16 cellular contexts compared by ENCODE assay signal in genomic region chr12:31752450-31752849, GRCh38. TPM values are rescaled to one million over a fixed set of nuclear protein-coding genes. Genes with fewer than 3 reads are reported as not detected.
DNase-seq lines count a peak whose midpoint lies in the region; ATAC-seq and TF ChIP-seq lines count a peak whose summit lies in the region.
"Had no signal": no experiment of that assay in that cellular context is flagged by ENCODE, and none has a peak within 500 bp of the region (broad histone marks: within the 10 kb centered on the region; RNA-seq: fewer than 3 reads in every experiment).

No MANE protein-coding gene starts in this region.

- H3K9ac ChIP-seq in MM.1S (ENCODE audit: low read length), result peak overlapping the region; percentile 30; the same call in 1 of the 2 replicates

- no peaks in the 10 kb centered on the region for H4K20me1 ChIP-seq in MM.1S (ENCODE audit: insufficient read depth, low read length)
- no peaks in the 10 kb centered on the region for H4K20me1 ChIP-seq in osteoblast (ENCODE audit: insufficient read depth, low read length)

- no peaks in the 10 kb centered on the region for H3K36me3 Mint-ChIP-seq in activated T-helper 17 cell treated with anti-CD3 and anti-CD28 coated beads, Interleukin-2, amount 50 U/mL, for 72 hours (ENCODE audit: low read depth)
- H3K36me3 Mint-ChIP-seq in natural killer cell, result no peaks in the 10 kb centered on the region

- DNase-seq in DMS53 treated with DMSO at 0.1 percent for 48 hours (lab: John Stamatoyannopoulos, UW; ENCODE audit: unreplicated experiment) (peak; percentile 55), MM.1S (peak; percentile 82), osteoblast (ENCODE audit: insufficient read length, low spot score, missing footprints) (peak; percentile 11), NCI-H1417 treated with DMSO at 0.1 percent for 48 hours (lab: John Stamatoyannopoulos, UW) (no peak), natural killer cell (no peak), ovary (no peak)
- DNase-seq: Caco-2, endodermal cell, NCI-H187, T-helper 1 cell had no signal

- H2AFZ ChIP-seq in MM.1S (ENCODE audit: low read length) (peak overlapping the region; percentile 68), osteoblast (ENCODE audit: low read length) (no peak overlapping the region)

- TF ChIP-seq CTCF in MM.1S (IDR thresholded peaks at IDR 0.05; ENCODE audit: low read length), result no peak
- TF ChIP-seq CTCF in osteoblast (IDR thresholded peaks at IDR 0.05; ENCODE audit: extremely low read depth, low read depth, low read length), result no peak
- no peak for TF ChIP-seq CTCF in natural killer cell (IDR thresholded peaks at IDR 0.05)
- no peak for TF ChIP-seq CTCF in ovary (IDR thresholded peaks at IDR 0.05)

- peaks cover 38% of the 10 kb centered on the region for H3K4me1 ChIP-seq in MM.1S (ENCODE audit: low read length)
- peaks cover 8% of the 10 kb centered on the region for H3K4me1 ChIP-seq in osteoblast (ENCODE audit: insufficient read depth, low read length)
- peaks cover 2% of the 10 kb centered on the region for H3K4me1 ChIP-seq in ovary (ENCODE audit: insufficient read depth)

- H3K27me3 ChIP-seq in MM.1S (replicated peaks; ENCODE audit: insufficient read depth, low read length) (no peaks in the 10 kb centered on the region), osteoblast (ENCODE audit: insufficient read depth, low read length) (no peaks in the 10 kb centered on the region), ovary (no peaks in the 10 kb centered on the region)
- H3K27me3 ChIP-seq: body of pancreas, suprapubic skin had no signal

- H3K4me2 ChIP-seq in MM.1S (ENCODE audit: low read depth, low read length) (peak overlapping the region; percentile 56), osteoblast (ENCODE audit: insufficient read depth, low read length) (no peak overlapping the region)
- H3K4me2 ChIP-seq: smooth muscle cell had no signal

- no peak for TF ChIP-seq POLR2A in ovary (IDR thresholded peaks at IDR 0.05)

- no peaks in the 10 kb centered on the region for H3K27me3 Mint-ChIP-seq in activated T-helper 17 cell treated with anti-CD3 and anti-CD28 coated beads, Interleukin-2, amount 50 U/mL, for 72 hours
- no peaks in the 10 kb centered on the region for H3K27me3 Mint-ChIP-seq in natural killer cell (ENCODE audit: low read depth in 2 of 2)

- no peak overlapping the region for H3K4me3 Mint-ChIP-seq in activated T-helper 17 cell treated with anti-CD3 and anti-CD28 coated beads, Interleukin-2, amount 50 U/mL, for 72 hours
- H3K4me3 Mint-ChIP-seq in natural killer cell, result no peak overlapping the region
- H3K4me3 Mint-ChIP-seq: activated T-helper 1 cell treated with anti-CD3 and anti-CD28 coated beads, Interleukin-12 subunit alpha, Interleukin-12 subunit beta, Interleukin-2, Interleukin-4 antibody, amounts not matched to agents 30 ng/mL and 10 ng/mL and 1 ng/mL, durations not matched to agents 14 hours and 24 hours and 36 hours; endodermal cell; nephron had no signal

- H3K36me3 ChIP-seq in MM.1S (replicated peaks; ENCODE audit: insufficient read depth, low read length) (no peaks in the 10 kb centered on the region), osteoblast (ENCODE audit: insufficient read depth, low read length) (no peaks in the 10 kb centered on the region), ovary (no peaks in the 10 kb centered on the region)
- H3K36me3 ChIP-seq: suprapubic skin had no signal

- H3K27ac ChIP-seq in MM.1S (ENCODE audit: low read length) (peak overlapping the region; percentile 81), osteoblast (ENCODE audit: low read depth, low read length) (no peak overlapping the region), ovary (no peak overlapping the region)
- H3K27ac ChIP-seq: suprapubic skin had no signal

- H3F3A ChIP-seq in MM.1S (ENCODE audit: insufficient read depth, low read length), result peaks cover 27% of the 10 kb centered on the region

- H3K27ac Mint-ChIP-seq in activated T-helper 17 cell treated with anti-CD3 and anti-CD28 coated beads, Interleukin-2, amount 50 U/mL, for 72 hours, result peak overlapping the region; percentile 11
- H3K27ac Mint-ChIP-seq in natural killer cell, result peak overlapping the region in 1 of 2 donors; percentile 11
- H3K27ac Mint-ChIP-seq: activated T-helper 1 cell treated with anti-CD3 and anti-CD28 coated beads, Interleukin-12 subunit alpha, Interleukin-12 subunit beta, Interleukin-2, Interleukin-4 antibody, amounts not matched to agents 30 ng/mL and 10 ng/mL and 1 ng/mL, durations not matched to agents 14 hours and 24 hours and 36 hours; endodermal cell had no signal

- WGBS in ovary, 3 donors, result 87 to 91% (median 89%) methylated on average over 4 of the region's 4 CpGs

- no peak for TF ChIP-seq EP300 in ovary (IDR thresholded peaks at IDR 0.05)

- intact Hi-C loops in natural killer cell (cut with micrococcal nuclease), result no loop called here
- intact Hi-C loops in ovary (cut with DNase I), result no loop called here

- H3K9me3 Mint-ChIP-seq in activated T-helper 17 cell treated with anti-CD3 and anti-CD28 coated beads, Interleukin-2, amount 50 U/mL, for 72 hours, result peaks cover 3% of the 10 kb centered on the region
- H3K9me3 Mint-ChIP-seq in natural killer cell, result no peaks in the 10 kb centered on the region

- H3K4me3 ChIP-seq in MM.1S (ENCODE audit: low read length), result peak overlapping the region; percentile 39
- H3K4me3 ChIP-seq in osteoblast (ENCODE audit: insufficient read depth, low read length), result no peak overlapping the region
- H3K4me3 ChIP-seq in ovary, result no peak overlapping the region
- H3K4me3 ChIP-seq: body of pancreas, smooth muscle cell, suprapubic skin had no signal

- no peak for ATAC-seq in activated T-helper 17 cell treated with anti-CD3 and anti-CD28 coated beads, Interleukin-2, amount 50 U/mL, for 72 hours (replicated peaks)
- ATAC-seq in natural killer cell, result no peak
- ATAC-seq: body of pancreas had no signal

- H3K9me3 ChIP-seq in MM.1S (replicated peaks; ENCODE audit: insufficient read depth, low read length) (no peaks in the 10 kb centered on the region), osteoblast (ENCODE audit: low read depth, low read length) (no peaks in the 10 kb centered on the region), ovary (no peaks in the 10 kb centered on the region)
- H3K9me3 ChIP-seq: body of pancreas, suprapubic skin had no signal

- peaks cover 32% of the 10 kb centered on the region for H3K4me1 Mint-ChIP-seq in activated T-helper 17 cell treated with anti-CD3 and anti-CD28 coated beads, Interleukin-2, amount 50 U/mL, for 72 hours
- peaks cover 26 to 34% of the 10 kb centered on the region in 2 donors for H3K4me1 Mint-ChIP-seq in natural killer cell

- H3K9me2 ChIP-seq in MM.1S (replicated peaks; ENCODE audit: insufficient read depth, low read length), result no peaks in the 10 kb centered on the region

- H3K79me2 ChIP-seq in MM.1S (ENCODE audit: low read length) (no peaks in the 10 kb centered on the region), osteoblast (ENCODE audit: insufficient read depth, low read length) (no peaks in the 10 kb centered on the region)

RNA-seq across cellular contexts. Expression of gene AMN1, which starts 23.6 kb away (rescaled TPM):
- 1 to 10 TPM; 5.7 to 7.7 TPM for total RNA-seq in activated T-helper 17 cell treated with anti-CD3 and anti-CD28 coated beads, Interleukin-2, amount 50 U/mL, for 72 hours
- total RNA-seq in osteoblast (5.4 and 5.6 TPM in 2 replicates), natural killer cell (1 to 10 TPM; 4.6 to 6.9 (median 6.3) TPM), ovary (10 to 100 TPM; 17.4 to 30.3 (median 20.7) TPM)
- polyA plus RNA-seq in ovary, result 10 to 100 TPM; 18.5 to 20.3 TPM

Comparison
In these comparisons a context has a peak if more than half of its experiments do, and no peak if none do; other contexts are left out.
1. DNase-seq: peak in DMS53 treated with DMSO at 0.1 percent for 48 hours (single experiment), MM.1S (single experiment) and osteoblast (single experiment); none in NCI-H1417 treated with DMSO at 0.1 percent for 48 hours (single experiment), natural killer cell (single experiment) and ovary (0 of 5).